In the genomic region with DNA sequence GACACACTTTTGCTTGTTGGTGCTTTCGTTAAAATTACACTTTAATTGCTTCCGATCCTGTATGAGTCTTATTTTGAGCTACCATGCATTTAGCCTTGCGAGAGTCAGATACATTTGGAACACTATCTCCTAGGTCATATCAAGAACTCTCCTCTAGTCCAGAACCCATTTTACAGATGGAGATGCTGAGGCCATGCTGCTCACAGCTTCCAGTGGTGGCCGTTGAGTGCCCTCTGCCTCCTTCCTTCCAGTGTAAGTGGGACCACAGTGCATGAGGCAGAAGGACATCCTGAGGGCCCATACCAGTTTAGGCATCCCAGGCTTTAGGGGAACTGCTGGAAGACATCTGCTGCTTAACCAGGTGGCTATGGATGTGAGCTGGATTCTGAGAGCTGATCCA, we compare ENCODE assay signal across 16 cellular contexts. TPM values are rescaled to one million over a fixed set of nuclear protein-coding genes. Genes with fewer than 3 reads are reported as not detected.
DNase-seq lines count a peak whose midpoint lies in the region; ATAC-seq lines count a peak whose summit lies in the region.
"Had no signal": no experiment of that assay in that cellular context is flagged by ENCODE, and none has a peak within 500 bp of the region (broad histone marks: within the 10 kb centered on the region; RNA-seq: fewer than 3 reads in every experiment).

No MANE protein-coding gene starts in this region.

- H3K4me3 Mint-ChIP-seq in activated T-cell treated with anti-CD3 and anti-CD28 coated beads, Interleukin-2, amount 50 U/mL, for 24 hours: no peak overlapping the region
- no peak overlapping the region for H3K4me3 Mint-ChIP-seq in activated T-cell treated with anti-CD3 and anti-CD28 coated beads, Interleukin-2, amount 50 U/mL, for 72 hours

- H3K36me3 Mint-ChIP-seq in activated T-cell treated with anti-CD3 and anti-CD28 coated beads, Interleukin-2, amount 50 U/mL, for 24 hours (ENCODE audit: low read depth): peaks cover 47% of the 10 kb centered on the region
- H3K36me3 Mint-ChIP-seq in activated T-cell treated with anti-CD3 and anti-CD28 coated beads, Interleukin-2, amount 50 U/mL, for 72 hours (ENCODE audit: insufficient read depth in 2 of 2): no peaks in the 10 kb centered on the region

- H3K27me3 Mint-ChIP-seq in activated T-cell treated with anti-CD3 and anti-CD28 coated beads, Interleukin-2, amount 50 U/mL, for 24 hours: no peaks in the 10 kb centered on the region
- no peaks in the 10 kb centered on the region for H3K27me3 Mint-ChIP-seq in activated T-cell treated with anti-CD3 and anti-CD28 coated beads, Interleukin-2, amount 50 U/mL, for 72 hours (ENCODE audit: low read depth)

- DNase-seq in activated T-cell treated with anti-CD3 and anti-CD28 coated beads, Interleukin-2, amount 50 U/mL, for 24 hours: peak; percentile 24
- DNase-seq in activated T-cell treated with anti-CD3 and anti-CD28 coated beads, Interleukin-2, amount 50 U/mL, for 72 hours: no peak
- DNase-seq in SHP77 (lab: John Stamatoyannopoulos, UW): no peak
- DNase-seq: DMS153, EL, Kasumi-1, NCI-H1930, NCI-H2171, NCI-H446 treated with DMSO at 0.1 percent for 48 hours, NCI-H748 treated with DMSO at 0.1 percent for 48 hours, PC-3 had no signal

- no peaks in the 10 kb centered on the region for H3K9me3 Mint-ChIP-seq in activated T-cell treated with anti-CD3 and anti-CD28 coated beads, Interleukin-2, amount 50 U/mL, for 24 hours
- no peaks in the 10 kb centered on the region for H3K9me3 Mint-ChIP-seq in activated T-cell treated with anti-CD3 and anti-CD28 coated beads, Interleukin-2, amount 50 U/mL, for 72 hours

- no peak for ATAC-seq in activated T-cell treated with anti-CD3 and anti-CD28 coated beads, Interleukin-2, amount 50 U/mL, for 72 hours (replicated peaks in 1 of 2)
- no peak for ATAC-seq in GM18511 (IDR thresholded peaks at IDR 0.05; ENCODE audit: unreplicated experiment)

- H3K27ac Mint-ChIP-seq in activated T-cell treated with anti-CD3 and anti-CD28 coated beads, Interleukin-2, amount 50 U/mL, for 24 hours: no peak overlapping the region
- H3K27ac Mint-ChIP-seq in activated T-cell treated with anti-CD3 and anti-CD28 coated beads, Interleukin-2, amount 50 U/mL, for 72 hours: no peak overlapping the region

- H3K4me1 Mint-ChIP-seq in activated T-cell treated with anti-CD3 and anti-CD28 coated beads, Interleukin-2, amount 50 U/mL, for 24 hours (ENCODE audit: low read depth): peaks cover 48% of the 10 kb centered on the region
- H3K4me1 Mint-ChIP-seq in activated T-cell treated with anti-CD3 and anti-CD28 coated beads, Interleukin-2, amount 50 U/mL, for 72 hours (ENCODE audit: low read depth): peaks cover 48% of the 10 kb centered on the region

- peak overlapping the region; percentile 86 for H3K27ac ChIP-seq in cingulate gyrus (ENCODE audit: low read depth, low read length)
- H3K27ac ChIP-seq in temporal lobe (ENCODE audit: low read depth, low read length): peak overlapping the region; percentile 14
- H3K27ac ChIP-seq: BLaER1 treated with 17β-estradiol and CSF1 and Interleukin-3, amounts not matched to agents 10 nM and 100 nM had no signal

RNA-seq across cellular contexts. Expression of a gene that starts 6.9 kb away (rescaled TPM):
- 1 to 10 TPM; 3.4 to 4.6 TPM for total RNA-seq in activated T-cell treated with anti-CD3 and anti-CD28 coated beads, Interleukin-2, amount 50 U/mL, for 72 hours
- total RNA-seq in temporal lobe: under 0.01 TPM
- total RNA-seq: A172, PC-3 had no signal

RNA-seq across cellular contexts. Expression of a gene that starts 16.8 kb away (rescaled TPM):
- total RNA-seq in activated T-cell treated with anti-CD3 and anti-CD28 coated beads, Interleukin-2, amount 50 U/mL, for 72 hours: 10 to 100 TPM; 20.0 to 26.9 TPM
- 75.0 TPM for total RNA-seq in temporal lobe

RNA-seq across cellular contexts. Expression of a gene that starts 22.9 kb away (rescaled TPM):
- total RNA-seq in activated T-cell treated with anti-CD3 and anti-CD28 coated beads, Interleukin-2, amount 50 U/mL, for 72 hours: 10 to 100 TPM; 24.7 to 26.4 TPM
- 27.3 TPM for total RNA-seq in temporal lobe

RNA-seq across cellular contexts. Expression of a gene that starts 59.0 kb away (rescaled TPM):
- total RNA-seq in activated T-cell treated with anti-CD3 and anti-CD28 coated beads, Interleukin-2, amount 50 U/mL, for 72 hours: not detected
- total RNA-seq in temporal lobe: 4.7 TPM
- total RNA-seq: A172 had no signal
